9 cellular contexts compared by ENCODE assay signal in the genomic region with DNA sequence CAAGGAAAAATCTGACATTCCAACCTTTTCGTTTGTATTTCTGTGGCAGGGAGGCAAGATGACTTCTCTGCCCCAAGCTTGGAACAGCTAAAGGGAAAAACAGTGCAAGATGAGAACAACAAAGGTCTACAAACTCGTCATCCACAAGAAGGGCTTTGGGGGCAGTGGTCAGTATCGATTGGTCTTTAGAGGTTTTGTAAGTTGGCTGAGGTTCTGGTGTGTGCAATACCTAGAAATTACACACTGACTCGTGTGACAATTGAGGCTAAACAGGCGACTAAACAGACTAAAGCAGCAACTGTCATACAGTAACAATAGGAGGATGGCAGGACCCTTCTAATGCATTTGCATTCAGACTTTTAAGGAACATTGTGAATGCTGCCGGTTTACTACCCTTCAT. TPM values are rescaled to one million over a fixed set of nuclear protein-coding genes. Genes with fewer than 3 reads are reported as not detected.
A peak's percentile ranks its signal among the peaks of the same experiment; 100 is the strongest.
DNase-seq lines count a peak whose midpoint lies in the region; ATAC-seq, FAIRE-seq and TF ChIP-seq lines count a peak whose summit lies in the region.
"Had no signal": no experiment of that assay in that cellular context is flagged by ENCODE, and none has a peak within 500 bp of the region (broad histone marks: within the 10 kb centered on the region; RNA-seq: fewer than 3 reads in every experiment).

No MANE protein-coding gene starts in this region.

- H3K4me3 Mint-ChIP-seq in GM23338 (peak overlapping the region; percentile 93), T-cell (peak overlapping the region; percentile 86 to 91 (median 87))

- no peak for TF ChIP-seq CTCF in GM23338 (conservative IDR thresholded peaks at IDR 0.05; ENCODE audit: low read depth in 2 of 2)
- no peak for TF ChIP-seq CTCF in gastrocnemius medialis (IDR thresholded peaks at IDR 0.05 in 4 of 5, conservative IDR thresholded peaks at IDR 0.05 in 1 of 5)
- TF ChIP-seq CTCF in pancreas (IDR thresholded peaks at IDR 0.05) = no peak

- H3K36me3 Mint-ChIP-seq in GM23338 (ENCODE audit: low read depth) = peaks cover 8% of the 10 kb centered on the region; the same call in 2 of the 3 replicates
- peaks cover 4% of the 10 kb centered on the region for H3K36me3 Mint-ChIP-seq in T-cell

- no peak overlapping the region for H2AFZ ChIP-seq in GM23338

- H3K4me1 ChIP-seq in GM23338 (ENCODE audit: insufficient read depth) (peaks cover 21% of the 10 kb centered on the region), gastrocnemius medialis (peaks cover 18 to 32% of the 10 kb centered on the region in 2 donors), pancreas (peaks cover 4 to 16% (median 9%) of the 10 kb centered on the region in 3 donors)

- peak overlapping the region; percentile 79 for H3K4me2 ChIP-seq in GM23338

- no peak for ATAC-seq in GM23338
- ATAC-seq in T-cell (replicated peaks in 1 of 4) = no peak
- no peak for ATAC-seq in gastrocnemius medialis
- ATAC-seq in pancreas = no peak
- ATAC-seq in HG02973 (IDR thresholded peaks at IDR 0.05; ENCODE audit: unreplicated experiment) = no peak
- ATAC-seq in HG02610 (IDR thresholded peaks at IDR 0.05; ENCODE audit: unreplicated experiment) = no peak

- intact Hi-C loops in gastrocnemius medialis (cut with DNase I; ENCODE audit: low total_unique reads) (loop anchor here (5.0 kb wide), 3 partner anchors 187 to 657 kb away; a partner anchor contains a TSS), pancreas (cut with DNase I) (no loop called here)

- H3K27me3 ChIP-seq in GM23338 (ENCODE audit: insufficient read depth) (no peaks in the 10 kb centered on the region), gastrocnemius medialis (no peaks in the 10 kb centered on the region), pancreas (no peaks in the 10 kb centered on the region)

- in situ Hi-C loops in gastrocnemius medialis (cut with MboI; ENCODE audit: low sequenced_read_pairs in 4 of 4) = no loop called here

- H3K27ac ChIP-seq in GM23338 (ENCODE audit: low read depth) (0 out of 2 replicates have a peak overlapping the region, but pooled peaks have one; percentile 83), gastrocnemius medialis (peak overlapping the region; percentile 90 to 96 (median 92)), pancreas (peak overlapping the region in 2 of 4 donors; percentile 98)

- peak overlapping the region; percentile 88 for H3K27ac Mint-ChIP-seq in GM23338
- H3K27ac Mint-ChIP-seq in T-cell = peak overlapping the region; percentile 99 to 100

- POLR2A ChIA-PET in T-cell (lab: Charles Lee) = interaction anchor here in 1 of 2 donors (0.7 kb wide), 2 partner anchors 682 to 721 kb away, joined by 4 to 5 read pairs; no protein-coding TSS in a partner anchor

- FAIRE-seq in pancreas (lab: Jason Lieb, UNC) = no peak
- FAIRE-seq: TTC549 had no signal

- DNase-seq in GM23338 (ENCODE audit: low spot score) (no peak), T-cell (no peak), fibroblast of peridontal ligament (ENCODE audit: extremely low read depth) (peak; percentile 25), gastrocnemius medialis (no peak), pancreas (no peak), DMS79 treated with DMSO at 0.1 percent for 48 hours (lab: John Stamatoyannopoulos, UW) (no peak)

- H3K9me2 ChIP-seq in GM23338 (ENCODE audit: insufficient read depth) = no peaks in the 10 kb centered on the region

- CTCF ChIA-PET in T-cell (lab: Charles Lee) = no interaction called here

- H3K9me3 Mint-ChIP-seq in GM23338 (no peaks in the 10 kb centered on the region), T-cell (no peaks in the 10 kb centered on the region)

- H3K27me3 Mint-ChIP-seq in GM23338 (ENCODE audit: insufficient read depth, low read depth, poor library complexity) (peaks cover 5% of the 10 kb centered on the region), T-cell (no peaks in the 10 kb centered on the region)

- WGBS in pancreas, 2 donors = 5 to 7% methylated on average over 6 of the region's 6 CpGs

- TF ChIP-seq POLR2A in gastrocnemius medialis (IDR thresholded peaks at IDR 0.05) = no peak

- H3K36me3 ChIP-seq in GM23338 (ENCODE audit: insufficient read depth) = no peaks in the 10 kb centered on the region
- H3K36me3 ChIP-seq in gastrocnemius medialis = no peaks in the 10 kb centered on the region
- no peaks in the 10 kb centered on the region for H3K36me3 ChIP-seq in pancreas

- peaks cover 17% of the 10 kb centered on the region for H3F3A ChIP-seq in GM23338 (replicated peaks; ENCODE audit: low read depth)

- peak overlapping the region; percentile 58 for H3K4me3 ChIP-seq in GM23338
- peak overlapping the region in 1 of 4 donors; percentile 88 for H3K4me3 ChIP-seq in gastrocnemius medialis
- H3K4me3 ChIP-seq in pancreas = peak overlapping the region in 2 of 4 donors; percentile 74 to 86

- peaks cover 30% of the 10 kb centered on the region for H3K4me1 Mint-ChIP-seq in GM23338
- H3K4me1 Mint-ChIP-seq in T-cell = peaks cover 34 to 39% (median 38%) of the 10 kb centered on the region in 3 donors

- peaks cover 20% of the 10 kb centered on the region for H3K79me2 ChIP-seq in GM23338 (replicated peaks; ENCODE audit: insufficient read depth)

- no peaks in the 10 kb centered on the region for H3K9me3 ChIP-seq in gastrocnemius medialis
- no peaks in the 10 kb centered on the region for H3K9me3 ChIP-seq in pancreas

- H4K20me1 ChIP-seq in GM23338 (replicated peaks; ENCODE audit: insufficient read depth) = no peaks in the 10 kb centered on the region

TF ChIP-seq in GM23338, 12 proteins besides CTCF, POLR2A, EP300 and RAD21 (continues in another document):
- TF ChIP-seq EZH2phosphoT487 (IDR thresholded peaks at IDR 0.05; ENCODE audit: unreplicated experiment) = no peak
- no peak for TF ChIP-seq NANOG (IDR thresholded peaks at IDR 0.05; ENCODE audit: borderline replicate concordance)
- no peak for TF ChIP-seq CREB1 (CRISPR knock-in tag; IDR thresholded peaks at IDR 0.05; ENCODE audit: low read depth)

RNA-seq across cellular contexts. Expression of a gene that starts 1.0 kb away (rescaled TPM):
- total RNA-seq in GM23338 (2014; rRNA removed; shearing (Covaris generic)) = 19.7 and 30.1 TPM in 2 replicates
- polyA plus RNA-seq in GM23338 (2016; fragmentation: Nextera tagmentation; extraction: Ambion mirVana) (18.7 and 21.1 TPM in 2 replicates), pancreas (10 to 100 TPM in 1 of 2 donors, 1 to 10 TPM in 1; 7.7 to 10.1 TPM)
- total RNA-seq in T-cell (10 to 100 TPM; 40.3 to 52.7 (median 49.0) TPM), gastrocnemius medialis (10 to 100 TPM in 2 of 4 donors, 1 to 10 TPM in 2; 6.6 to 12.2 (median 10.4) TPM), pancreas (10 to 100 TPM in 1 of 6 donors, 1 to 10 TPM in 5; 5.9 to 17.2 (median 9.0) TPM)

RNA-seq across cellular contexts. Expression of a gene that starts 4.9 kb away (rescaled TPM):
- total RNA-seq in GM23338 (2014; rRNA removed; shearing (Covaris generic)) = 43.4 and 54.0 TPM in 2 replicates
- 44.3 and 46.3 TPM in 2 replicates for polyA plus RNA-seq in GM23338 (2016; fragmentation: Nextera tagmentation; extraction: Ambion mirVana)
- 10 to 100 TPM; 48.0 to 63.0 (median 55.6) TPM for total RNA-seq in T-cell
- 1 to 10 TPM; 6.5 to 8.4 (median 7.1) TPM for total RNA-seq in gastrocnemius medialis
- 10 to 100 TPM; 16.3 to 32.8 (median 19.3) TPM for total RNA-seq in pancreas
- polyA plus RNA-seq in pancreas = 1 to 10 TPM; 5.3 to 7.0 TPM
